Comparison of ENCODE assay signal across 11 cellular contexts in the genomic region with DNA sequence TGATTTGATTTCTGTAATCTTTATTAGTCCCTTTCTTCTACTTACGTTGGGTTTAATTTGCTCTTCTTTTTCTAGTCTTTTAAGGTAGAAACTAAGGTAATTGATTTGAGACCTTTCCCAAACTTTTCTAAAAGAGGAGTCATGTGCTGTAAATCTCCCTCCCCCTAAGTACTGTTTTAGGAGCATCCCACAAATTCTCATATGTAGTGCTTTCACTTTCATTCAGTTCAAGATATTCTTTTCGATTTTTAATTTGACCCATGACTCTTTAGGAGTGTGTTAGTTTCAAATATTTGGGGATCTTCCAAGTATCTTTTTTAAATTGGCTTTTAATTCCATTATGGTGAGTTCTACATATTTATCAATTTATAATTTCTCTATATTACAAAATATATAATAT.
"Had no signal": no experiment of that assay in that cellular context is flagged by ENCODE, and none has a peak within 500 bp of the region (broad histone marks: within the 10 kb centered on the region; RNA-seq: fewer than 3 reads in every experiment).

No MANE protein-coding gene starts in this region.

- H2AFZ ChIP-seq: GM23248, GM23338 had no signal

- H3K9me3 ChIP-seq: HAP-1 had no signal

- H3K36me3 ChIP-seq: HAP-1 had no signal

- ATAC-seq: GM23338, HCT116 had no signal

- FAIRE-seq: H1, H54 had no signal

- H3K27ac ChIP-seq: GM23248 had no signal

- H3K4me1 ChIP-seq: HAP-1 had no signal

- DNase-seq: GM23248, GOT3, H7, H9, HCEC 1CT, HFFc6 had no signal

- H3K4me2 ChIP-seq: GM23338 had no signal

- H3K9me3 Mint-ChIP-seq: HFFc6 had no signal

- H3K9ac ChIP-seq: GM23248 had no signal

- H3K27ac Mint-ChIP-seq: GM23338, H9, HFFc6 had no signal

- H3K4me3 Mint-ChIP-seq: GM23338, H9, HFFc6 had no signal

- H3K4me3 ChIP-seq: GM23248, GM23338, HAP-1 had no signal
